In the genomic region with DNA sequence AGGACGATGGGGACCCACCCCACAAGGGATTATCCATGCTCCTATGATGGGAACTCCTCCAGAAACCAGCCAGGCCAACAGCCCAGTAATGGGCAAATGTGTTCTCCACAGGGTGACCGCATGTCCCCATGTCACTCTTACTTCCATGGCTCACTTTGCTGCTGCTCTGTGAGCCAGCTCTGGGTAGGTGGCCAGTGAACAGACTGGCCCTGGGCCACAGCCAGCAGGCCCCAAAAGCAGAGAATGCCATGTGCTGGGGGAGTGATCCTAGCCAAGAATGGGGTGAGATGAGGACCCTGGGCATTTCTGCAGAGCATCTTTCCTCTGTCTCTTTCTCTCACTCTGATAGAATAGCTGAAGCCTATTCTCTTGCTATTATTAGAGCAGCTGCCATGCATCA, we compare ENCODE assay signal across 28 cellular contexts.
"Had no signal": no experiment of that assay in that cellular context is flagged by ENCODE, and none has a peak within 500 bp of the region (broad histone marks: within the 10 kb centered on the region; RNA-seq: fewer than 3 reads in every experiment).

No MANE protein-coding gene starts in this region.

- H3K27me3 ChIP-seq: gastroesophageal sphincter, heart right ventricle, left lung, neural progenitor cell, right lobe of liver, thyroid gland had no signal

- H3K4me3 ChIP-seq: gastroesophageal sphincter, heart right ventricle, left lung, neural progenitor cell, prostate gland, right lobe of liver, smooth muscle cell, thyroid gland had no signal

- ATAC-seq: esophagus mucosa; gastroesophageal sphincter; left cardiac atrium; left lung; naive thymus-derived CD4-positive, alpha-beta T cell; right lobe of liver; stimulated activated naive CD8-positive, alpha-beta T cell treated with anti-CD3 and anti-CD28 coated beads, Interleukin-15, amount 100 ng/mL, for 72 hours had no signal

- H3K27ac ChIP-seq: epithelial cell of prostate, gastroesophageal sphincter, heart right ventricle, left lung, neural progenitor cell, prostate gland, right lobe of liver, thyroid gland had no signal

- DNase-seq: cortex of kidney; effector CD4-positive, alpha-beta T cell; endodermal cell; foreskin fibroblast; glutamatergic neuron; heart right ventricle; hippocampal formation; left cardiac atrium; left lung; mammary epithelial cell; mesendoderm; midbrain; naive thymus-derived CD4-positive, alpha-beta T cell; right lobe of liver; stimulated activated CD4-positive, alpha-beta T cell treated with anti-CD3 and anti-CD28 coated beads, Interleukin-12 subunit alpha, Interleukin-12 subunit beta, amount 100 ng/mL, for 4 hours; stimulated activated CD4-positive, alpha-beta T cell treated with anti-CD3 and anti-CD28 coated beads, Interleukin-1b, Interleukin-23, amount 100 ng/mL, for 48 hours; stimulated activated CD4-positive, alpha-beta T cell treated with anti-CD3 and anti-CD28 coated beads, Interleukin-4, amount 100 ng/mL, for 1 hour; stimulated activated CD8-positive, alpha-beta memory T cell treated with anti-CD3 and anti-CD28 coated beads, Interleukin-4, amount 100 ng/mL, for 48 hours; stimulated activated naive CD4-positive, alpha-beta T cell; stimulated activated naive CD8-positive, alpha-beta T cell treated with anti-CD3 and anti-CD28 coated beads, Interleukin-15, amount 100 ng/mL, for 72 hours; thyroid gland; trophoblast cell had no signal

- H3K36me3 ChIP-seq: gastroesophageal sphincter, heart right ventricle, left lung, neural progenitor cell, prostate gland, right lobe of liver, thyroid gland had no signal

- H3K9ac ChIP-seq: neural progenitor cell had no signal

- H3K4me1 ChIP-seq: gastroesophageal sphincter, heart right ventricle, left lung, neural progenitor cell, prostate gland, right lobe of liver, thyroid gland had no signal

- H3K9me3 ChIP-seq: gastroesophageal sphincter, heart right ventricle, left lung, prostate gland, right lobe of liver, thyroid gland had no signal
